Comparison of ENCODE assay signal across 31 cellular contexts in genomic region chr11:115518983-115519382, GRCh38.
"Had no signal": no experiment of that assay in that cellular context is flagged by ENCODE, and none has a peak within 500 bp of the region (broad histone marks: within the 10 kb centered on the region; RNA-seq: fewer than 3 reads in every experiment).

No MANE protein-coding gene starts in this region.

- DNase-seq: activated CD4-positive, alpha-beta memory T cell treated with anti-CD3 and anti-CD28 coated beads, Interleukin-2, amount 10 ng/mL, durations not matched to agents 7 days and 5 days; activated CD4-positive, alpha-beta T cell treated with anti-CD3 and anti-CD28 coated beads for 1 hour; activated CD4-positive, alpha-beta T cell treated with anti-CD3 and anti-CD28 coated beads, Interleukin-2, amount 10 ng/mL, durations not matched to agents 7 days and 5 days; activated CD8-positive, alpha-beta memory T cell treated with anti-CD3 and anti-CD28 coated beads, Interleukin-2, amount 50 U/mL, for 48 hours; activated gamma-delta T cell; activated naive CD4-positive, alpha-beta T cell treated with anti-CD3 and anti-CD28 coated beads, Interleukin-2, amount 10 ng/mL, durations not matched to agents 7 days and 5 days; activated naive CD8-positive, alpha-beta T cell treated with anti-CD3 and anti-CD28 coated beads, Interleukin-2, amount 10 ng/mL, durations not matched to agents 7 days and 5 days; activated T-cell treated with anti-CD3 and anti-CD28 coated beads, Interleukin-2, amount 50 U/mL, for 24 hours; dorsolateral prefrontal cortex; effector memory CD4-positive, alpha-beta T cell; erythroblast; islet precursor cell; left ventricle myocardium inferior; mesendoderm; natural killer cell; stimulated activated CD4-positive, alpha-beta T cell treated with anti-CD3 and anti-CD28 coated beads, Interleukin-15, amount 100 ng/mL, for 24 hours; stimulated activated CD4-positive, alpha-beta T cell treated with anti-CD3 and anti-CD28 coated beads, Interleukin-2, amount 100 ng/mL, for 24 hours; stimulated activated naive B cell treated with anti-CD40 and anti-IgM and Interleukin-4, amounts not matched to agents 10 μg/mL and 1 μg/mL and 100 μg/mL, for 72 hours; stomach; thyroid gland; upper lobe of left lung had no signal

- H3K4me1 Mint-ChIP-seq: activated CD4-positive, alpha-beta memory T cell treated with anti-CD3 and anti-CD28 coated beads, Interleukin-2, amount 10 ng/mL, durations not matched to agents 7 days and 5 days; activated CD4-positive, alpha-beta T cell treated with anti-CD3 and anti-CD28 coated beads, Interleukin-2, amount 10 ng/mL, durations not matched to agents 7 days and 5 days; activated naive CD4-positive, alpha-beta T cell treated with anti-CD3 and anti-CD28 coated beads, Interleukin-2, amount 10 ng/mL, durations not matched to agents 7 days and 5 days; activated naive CD8-positive, alpha-beta T cell treated with anti-CD3 and anti-CD28 coated beads, Interleukin-2, amount 10 ng/mL, durations not matched to agents 7 days and 5 days; natural killer cell; neural progenitor cell; stimulated activated naive B cell treated with anti-CD40 and anti-IgM and Interleukin-4, amounts not matched to agents 10 μg/mL and 1 μg/mL and 100 μg/mL, for 72 hours had no signal

- H3K27ac ChIP-seq: ascending aorta, coronary artery, dorsolateral prefrontal cortex, gastroesophageal sphincter, hepatocyte, left ventricle myocardium inferior, neural progenitor cell, right atrium auricular region, stomach, thyroid gland, upper lobe of left lung, vagina had no signal

- H3K9me3 Mint-ChIP-seq: activated CD4-positive, alpha-beta memory T cell treated with anti-CD3 and anti-CD28 coated beads, Interleukin-2, amount 10 ng/mL, durations not matched to agents 7 days and 5 days; activated CD4-positive, alpha-beta T cell treated with anti-CD3 and anti-CD28 coated beads, Interleukin-2, amount 10 ng/mL, durations not matched to agents 7 days and 5 days; activated naive CD4-positive, alpha-beta T cell treated with anti-CD3 and anti-CD28 coated beads, Interleukin-2, amount 10 ng/mL, durations not matched to agents 7 days and 5 days; activated T-cell treated with anti-CD3 and anti-CD28 coated beads, Interleukin-2, amount 50 U/mL, for 24 hours; neural progenitor cell; WTC11 had no signal

- H3K27ac Mint-ChIP-seq: activated CD4-positive, alpha-beta memory T cell treated with anti-CD3 and anti-CD28 coated beads, Interleukin-2, amount 10 ng/mL, durations not matched to agents 7 days and 5 days; activated CD4-positive, alpha-beta T cell treated with anti-CD3 and anti-CD28 coated beads, Interleukin-2, amount 10 ng/mL, durations not matched to agents 7 days and 5 days; activated naive CD4-positive, alpha-beta T cell treated with anti-CD3 and anti-CD28 coated beads, Interleukin-2, amount 10 ng/mL, durations not matched to agents 7 days and 5 days; activated naive CD8-positive, alpha-beta T cell treated with anti-CD3 and anti-CD28 coated beads, Interleukin-2, amount 10 ng/mL, durations not matched to agents 7 days and 5 days; activated T-cell treated with anti-CD3 and anti-CD28 coated beads, Interleukin-2, amount 50 U/mL, for 24 hours; brain; natural killer cell; neural progenitor cell; stimulated activated naive B cell treated with anti-CD40 and anti-IgM and Interleukin-4, amounts not matched to agents 10 μg/mL and 1 μg/mL and 100 μg/mL, for 72 hours; WTC11 had no signal

- H3K4me1 ChIP-seq: ascending aorta, gastroesophageal sphincter, neural progenitor cell, stomach, thyroid gland, upper lobe of left lung, vagina had no signal

- H3K36me3 Mint-ChIP-seq: activated naive CD4-positive, alpha-beta T cell treated with anti-CD3 and anti-CD28 coated beads, Interleukin-2, amount 10 ng/mL, durations not matched to agents 7 days and 5 days; activated naive CD8-positive, alpha-beta T cell treated with anti-CD3 and anti-CD28 coated beads, Interleukin-2, amount 10 ng/mL, durations not matched to agents 7 days and 5 days; brain; natural killer cell; neural progenitor cell; stimulated activated naive B cell treated with anti-CD40 and anti-IgM and Interleukin-4, amounts not matched to agents 10 μg/mL and 1 μg/mL and 100 μg/mL, for 72 hours; WTC11 had no signal

- H3K27me3 Mint-ChIP-seq: activated CD4-positive, alpha-beta memory T cell treated with anti-CD3 and anti-CD28 coated beads, Interleukin-2, amount 10 ng/mL, durations not matched to agents 7 days and 5 days; activated naive CD4-positive, alpha-beta T cell treated with anti-CD3 and anti-CD28 coated beads, Interleukin-2, amount 10 ng/mL, durations not matched to agents 7 days and 5 days had no signal

- H3K4me3 ChIP-seq: ascending aorta, coronary artery, dorsolateral prefrontal cortex, gastroesophageal sphincter, hepatocyte, left ventricle myocardium inferior, lung, neural progenitor cell, right atrium auricular region, stomach, thyroid gland, upper lobe of left lung, vagina had no signal

- H3K4me3 Mint-ChIP-seq: activated CD4-positive, alpha-beta memory T cell treated with anti-CD3 and anti-CD28 coated beads, Interleukin-2, amount 10 ng/mL, durations not matched to agents 7 days and 5 days; activated CD4-positive, alpha-beta T cell treated with anti-CD3 and anti-CD28 coated beads, Interleukin-2, amount 10 ng/mL, durations not matched to agents 7 days and 5 days; activated naive CD4-positive, alpha-beta T cell treated with anti-CD3 and anti-CD28 coated beads, Interleukin-2, amount 10 ng/mL, durations not matched to agents 7 days and 5 days; activated naive CD8-positive, alpha-beta T cell treated with anti-CD3 and anti-CD28 coated beads, Interleukin-2, amount 10 ng/mL, durations not matched to agents 7 days and 5 days; activated T-cell treated with anti-CD3 and anti-CD28 coated beads, Interleukin-2, amount 50 U/mL, for 24 hours; brain; natural killer cell; neural progenitor cell; stimulated activated naive B cell treated with anti-CD40 and anti-IgM and Interleukin-4, amounts not matched to agents 10 μg/mL and 1 μg/mL and 100 μg/mL, for 72 hours; WTC11 had no signal

- H3K36me3 ChIP-seq: ascending aorta, gastroesophageal sphincter, left ventricle myocardium inferior, neural progenitor cell, right atrium auricular region, stomach, thyroid gland, upper lobe of left lung, vagina had no signal

- H3K27me3 ChIP-seq: ascending aorta, hepatocyte, neural progenitor cell, right atrium auricular region, thyroid gland, upper lobe of left lung, vagina had no signal

- H3K9ac ChIP-seq: neural progenitor cell had no signal

- H3K9me3 ChIP-seq: ascending aorta, gastroesophageal sphincter, left ventricle myocardium inferior, right atrium auricular region, stomach, thyroid gland, upper lobe of left lung, vagina had no signal
